In the genomic region with DNA sequence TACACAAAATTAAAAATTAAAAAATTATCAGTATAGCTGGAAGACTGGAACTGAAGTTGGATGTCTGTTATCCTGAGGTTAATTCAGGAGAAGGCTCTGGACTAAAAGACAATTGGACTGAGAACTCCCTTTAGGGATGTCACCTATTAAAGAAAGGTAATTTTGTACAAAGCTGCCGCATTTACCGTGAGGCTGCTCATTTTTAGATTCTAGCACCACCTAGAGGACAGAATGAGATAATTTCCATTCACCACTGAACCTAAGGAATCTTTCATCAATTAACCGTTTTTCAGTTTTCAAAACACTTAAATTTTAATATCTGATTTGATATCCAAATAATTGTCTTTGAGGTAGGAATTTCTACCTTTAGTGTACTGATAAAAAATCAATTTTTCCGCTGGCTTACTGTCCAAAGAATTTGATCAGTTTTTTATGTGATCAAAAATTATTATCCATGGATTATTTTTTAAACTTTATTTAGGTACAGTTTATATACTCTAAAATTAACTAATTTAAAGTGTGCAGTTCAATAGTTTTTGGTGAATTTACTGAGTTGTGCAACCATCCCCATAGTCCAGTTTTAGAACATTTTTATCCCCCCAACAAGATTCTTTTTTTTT, we compare ENCODE assay signal across 9 cellular contexts.
DNase-seq lines count a peak whose midpoint lies in the region; ATAC-seq and TF ChIP-seq lines count a peak whose summit lies in the region.
"Had no signal": no experiment of that assay in that cellular context is flagged by ENCODE, and none has a peak within 500 bp of the region (broad histone marks: within the 10 kb centered on the region; RNA-seq: fewer than 3 reads in every experiment).

No MANE protein-coding gene starts in this region.

- 8 to 11% (median 8%) methylated on average over 4 of the region's 4 CpGs for WGBS in psoas muscle, 3 donors

- no peaks in the 10 kb centered on the region for H3K27me3 ChIP-seq in psoas muscle (ENCODE audit: insufficient read depth in 3 of 3, low read length in 2 of 3)

- TF ChIP-seq CTCF in AG09319 (IDR thresholded peaks at IDR 0.05; ENCODE audit: low read depth, low read length) = peak; percentile 60
- peak; percentile 66 for TF ChIP-seq CTCF in GM13977 (IDR thresholded peaks at IDR 0.05; ENCODE audit: extremely low read depth, insufficient read depth, missing control alignments)
- TF ChIP-seq CTCF in fibroblast of the aortic adventitia (IDR thresholded peaks at IDR 0.05; ENCODE audit: insufficient read depth, low read length) = peak; percentile 64
- peak; percentile 85 for TF ChIP-seq CTCF in psoas muscle (IDR thresholded peaks at IDR 0.05)

- H3K36me3 Mint-ChIP-seq in T-cell = no peaks in the 10 kb centered on the region

- peak; percentile 3 for DNase-seq in AG09319 (ENCODE audit: extremely low read depth, low read depth)
- DNase-seq in GM13977 (ENCODE audit: low spot score) = peak; percentile 51
- DNase-seq in NCI-H128 (lab: John Stamatoyannopoulos, UW; ENCODE audit: unreplicated experiment) = peak; percentile 15
- peak in 4 of 34 experiments; percentile 3 to 30 (median 6) for DNase-seq in T-cell
- DNase-seq in fibroblast of the aortic adventitia (ENCODE audit: low read depth) = peak; percentile 67
- no peak for DNase-seq in psoas muscle
- DNase-seq in stimulated activated CD4-positive, alpha-beta T cell treated with anti-CD3 and anti-CD28 coated beads, Interleukin-15, amount 100 ng/mL, for 24 hours = no peak

- POLR2A ChIA-PET in T-cell (lab: Charles Lee) = interaction anchor here in 1 of 2 donors (1.0 kb wide), 1 partner anchor 122 kb away, joined by 3 read pairs; no protein-coding TSS in a partner anchor

- H3K4me1 ChIP-seq in psoas muscle = peaks cover 4% of the 10 kb centered on the region

- CTCF ChIA-PET in T-cell (lab: Charles Lee) = interaction anchor here (0.6 to 2.7 kb wide), 22 partner anchors 8 to 605 kb away, joined by 3 to 23 read pairs (median 4); no protein-coding TSS in a partner anchor

- peaks cover 3 to 8% (median 7%) of the 10 kb centered on the region in 3 donors for H3K4me1 Mint-ChIP-seq in T-cell

- intact Hi-C loops in psoas muscle (cut with DNase I) = loop anchor here (2.0 to 10.0 kb wide), 5 partner anchors 380 to 608 kb away; no protein-coding TSS in a partner anchor

- no peaks in the 10 kb centered on the region for H3K9me3 ChIP-seq in psoas muscle

- in situ Hi-C loops in GM13977 (cut with MboI; ENCODE audit: low pct_unique_long_range_greater_than_20kb, low sequenced_read_pairs, unreplicated experiment) = loop anchor here (10.0 kb wide), 1 partner anchor 412 kb away; no protein-coding TSS in a partner anchor

- no peaks in the 10 kb centered on the region for H3K9me3 Mint-ChIP-seq in T-cell

- no peak overlapping the region for H3K27ac Mint-ChIP-seq in T-cell

- H3K4me3 Mint-ChIP-seq in T-cell = no peak overlapping the region

- no peak overlapping the region for H3K4me3 ChIP-seq in fibroblast of the aortic adventitia (ENCODE audit: low read depth, low read length)
- H3K4me3 ChIP-seq in psoas muscle = no peak overlapping the region

- H3K27ac ChIP-seq in psoas muscle = no peak overlapping the region
- H3K27ac ChIP-seq: epithelial cell of prostate had no signal

- ATAC-seq in T-cell (replicated peaks in 1 of 4) (peak in 3 of 4 experiments; percentile 45 to 62 (median 48)), psoas muscle (peak; percentile 48 to 85 (median 68)), HG03097 (IDR thresholded peaks at IDR 0.05; ENCODE audit: low FRiP score, unreplicated experiment) (no peak)

- no peaks in the 10 kb centered on the region for H3K36me3 ChIP-seq in psoas muscle (ENCODE audit: insufficient read depth in 1 of 2, low read depth in 1 of 2)

- peaks cover 8 to 13% of the 10 kb centered on the region in 2 donors for H3K27me3 Mint-ChIP-seq in T-cell

Comparison
In these comparisons a context has a peak if more than half of its experiments do, and no peak if none do; other contexts are left out.
1. DNase-seq: peak in AG09319 (single experiment), GM13977 (single experiment), NCI-H128 (single experiment) and fibroblast of the aortic adventitia (single experiment); none in psoas muscle (0 of 2) and stimulated activated CD4-positive, alpha-beta T cell treated with anti-CD3 and anti-CD28 coated beads, Interleukin-15, amount 100 ng/mL, for 24 hours (single experiment).
2. Peak in every context shown above with its lines, with median percentiles within 50 percentile points of each other: CTCF ChIP-seq.